ENCODE assay signal across 11 cellular contexts in genomic region chr13:94480672-94481145, GRCh38. TPM values are rescaled to one million over a fixed set of nuclear protein-coding genes. Genes with fewer than 3 reads are reported as not detected.
DNase-seq lines count a peak whose midpoint lies in the region; ATAC-seq and TF ChIP-seq lines count a peak whose summit lies in the region.
"Had no signal": no experiment of that assay in that cellular context is flagged by ENCODE, and none has a peak within 500 bp of the region (broad histone marks: within the 10 kb centered on the region; RNA-seq: fewer than 3 reads in every experiment).

No MANE protein-coding gene starts in this region.

- peaks cover 0 to 3% of the 10 kb centered on the region in 2 donors for H3K9me3 Mint-ChIP-seq in activated T-cell treated with anti-CD3 and anti-CD28 coated beads, Interleukin-2, amount 50 U/mL, for 72 hours
- no peaks in the 10 kb centered on the region for H3K9me3 Mint-ChIP-seq in stimulated activated naive B cell treated with anti-CD40 and anti-IgM and Interleukin-4, amounts not matched to agents 10 μg/mL and 1 μg/mL and 100 μg/mL, for 72 hours
- H3K9me3 Mint-ChIP-seq: memory B cell had no signal

- no peak for TF ChIP-seq CTCF in fibroblast of pulmonary artery (IDR thresholded peaks at IDR 0.05; ENCODE audit: low read length, missing control alignments)

- peak overlapping the region; percentile 9 for H3K27ac Mint-ChIP-seq in activated T-cell treated with anti-CD3 and anti-CD28 coated beads, Interleukin-2, amount 50 U/mL, for 72 hours
- no peak overlapping the region for H3K27ac Mint-ChIP-seq in stimulated activated naive B cell treated with anti-CD40 and anti-IgM and Interleukin-4, amounts not matched to agents 10 μg/mL and 1 μg/mL and 100 μg/mL, for 72 hours
- H3K27ac Mint-ChIP-seq: memory B cell had no signal

- peak; percentile 88 to 93 for ATAC-seq in activated T-cell treated with anti-CD3 and anti-CD28 coated beads, Interleukin-2, amount 50 U/mL, for 72 hours (replicated peaks in 1 of 2)
- peak; percentile 87 for ATAC-seq in stimulated activated naive CD8-positive, alpha-beta T cell treated with anti-CD3 and anti-CD28 coated beads, Interleukin-15, Interleukin-2, amounts not matched to agents 100 U/mL and 50 U/mL, for 24 hours
- ATAC-seq in HG03354 (IDR thresholded peaks at IDR 0.05; ENCODE audit: poor library complexity, severe bottlenecking, unreplicated experiment) = no peak
- ATAC-seq in stimulated activated naive B cell treated with anti-CD40 and anti-IgM and Interleukin-4, amounts not matched to agents 10 μg/mL and 1 μg/mL and 100 μg/mL, for 72 hours (replicated peaks) = no peak

- H3K4me3 Mint-ChIP-seq in activated T-cell treated with anti-CD3 and anti-CD28 coated beads, Interleukin-2, amount 50 U/mL, for 72 hours = no peak overlapping the region
- no peak overlapping the region for H3K4me3 Mint-ChIP-seq in stimulated activated naive B cell treated with anti-CD40 and anti-IgM and Interleukin-4, amounts not matched to agents 10 μg/mL and 1 μg/mL and 100 μg/mL, for 72 hours
- H3K4me3 Mint-ChIP-seq: memory B cell had no signal

- H3K4me3 ChIP-seq in fibroblast of pulmonary artery (replicated peaks; ENCODE audit: low read depth, low read length) = no peak overlapping the region
- H3K4me3 ChIP-seq: skin epidermis had no signal

- peak in 1 of 2 donors; percentile 7 for DNase-seq in activated T-cell treated with anti-CD3 and anti-CD28 coated beads, Interleukin-2, amount 50 U/mL, for 72 hours
- no peak for DNase-seq in activated T-cell treated with anti-CD3 and anti-CD28 coated beads, Interleukin-2, amount 50 U/mL, for 1 hour
- DNase-seq in OCI-M1 (lab: John Stamatoyannopoulos, UW) (peak; percentile 34), fibroblast of pulmonary artery (ENCODE audit: low read depth) (peak; percentile 73)
- DNase-seq in stimulated activated naive CD8-positive, alpha-beta T cell treated with anti-CD3 and anti-CD28 coated beads, Interleukin-15, Interleukin-2, amounts not matched to agents 100 U/mL and 50 U/mL, for 24 hours = no peak
- no peak for DNase-seq in stimulated activated CD4-positive, alpha-beta T cell treated with anti-CD3 and anti-CD28 coated beads, Interleukin-4, amount 100 ng/mL, for 1 hour
- no peak for DNase-seq in stimulated activated naive B cell treated with anti-CD40 and anti-IgM and Interleukin-4, amounts not matched to agents 10 μg/mL and 1 μg/mL and 100 μg/mL, for 72 hours
- DNase-seq: NCI-H2107 had no signal

- no peaks in the 10 kb centered on the region for H3K27me3 Mint-ChIP-seq in activated T-cell treated with anti-CD3 and anti-CD28 coated beads, Interleukin-2, amount 50 U/mL, for 72 hours (ENCODE audit: low read depth)
- H3K27me3 Mint-ChIP-seq in stimulated activated naive B cell treated with anti-CD40 and anti-IgM and Interleukin-4, amounts not matched to agents 10 μg/mL and 1 μg/mL and 100 μg/mL, for 72 hours = peaks cover 5 to 13% of the 10 kb centered on the region in 2 donors

- H3K36me3 Mint-ChIP-seq in activated T-cell treated with anti-CD3 and anti-CD28 coated beads, Interleukin-2, amount 50 U/mL, for 72 hours (ENCODE audit: insufficient read depth in 2 of 2) = no peaks in the 10 kb centered on the region
- no peaks in the 10 kb centered on the region for H3K36me3 Mint-ChIP-seq in stimulated activated naive B cell treated with anti-CD40 and anti-IgM and Interleukin-4, amounts not matched to agents 10 μg/mL and 1 μg/mL and 100 μg/mL, for 72 hours
- H3K36me3 Mint-ChIP-seq: memory B cell had no signal

- peaks cover 11% of the 10 kb centered on the region for H3K4me1 Mint-ChIP-seq in activated T-cell treated with anti-CD3 and anti-CD28 coated beads, Interleukin-2, amount 50 U/mL, for 72 hours (ENCODE audit: low read depth)
- H3K4me1 Mint-ChIP-seq in stimulated activated naive B cell treated with anti-CD40 and anti-IgM and Interleukin-4, amounts not matched to agents 10 μg/mL and 1 μg/mL and 100 μg/mL, for 72 hours = no peaks in the 10 kb centered on the region
- H3K4me1 Mint-ChIP-seq: memory B cell had no signal

RNA-seq across cellular contexts. Expression of gene DCT, which starts 1.2 kb away (rescaled TPM):
- total RNA-seq in activated T-cell treated with anti-CD3 and anti-CD28 coated beads, Interleukin-2, amount 50 U/mL, for 72 hours = 1 to 10 TPM in 1 of 2 donors, under 1 TPM in 1; 0.49 to 2.3 TPM

Comparison
In these comparisons a context has a peak if more than half of its experiments do, and no peak if none do; other contexts are left out.
1. ATAC-seq: peak in activated T-cell treated with anti-CD3 and anti-CD28 coated beads, Interleukin-2, amount 50 U/mL, for 72 hours (2 of 2) and stimulated activated naive CD8-positive, alpha-beta T cell treated with anti-CD3 and anti-CD28 coated beads, Interleukin-15, Interleukin-2, amounts not matched to agents 100 U/mL and 50 U/mL, for 24 hours (single experiment); none in HG03354 (single experiment) and stimulated activated naive B cell treated with anti-CD40 and anti-IgM and Interleukin-4, amounts not matched to agents 10 μg/mL and 1 μg/mL and 100 μg/mL, for 72 hours (0 of 2).
2. DNase-seq: peak in OCI-M1 (single experiment) and fibroblast of pulmonary artery (single experiment); none in activated T-cell treated with anti-CD3 and anti-CD28 coated beads, Interleukin-2, amount 50 U/mL, for 1 hour (single experiment), stimulated activated naive CD8-positive, alpha-beta T cell treated with anti-CD3 and anti-CD28 coated beads, Interleukin-15, Interleukin-2, amounts not matched to agents 100 U/mL and 50 U/mL, for 24 hours (single experiment), stimulated activated CD4-positive, alpha-beta T cell treated with anti-CD3 and anti-CD28 coated beads, Interleukin-4, amount 100 ng/mL, for 1 hour (single experiment) and stimulated activated naive B cell treated with anti-CD40 and anti-IgM and Interleukin-4, amounts not matched to agents 10 μg/mL and 1 μg/mL and 100 μg/mL, for 72 hours (single experiment).